Comparison of ENCODE assay signal across 24 cellular contexts in genomic region chr2:52112141-52112540, GRCh38.
"Had no signal": no experiment of that assay in that cellular context is flagged by ENCODE, and none has a peak within 500 bp of the region (broad histone marks: within the 10 kb centered on the region; RNA-seq: fewer than 3 reads in every experiment).

No MANE protein-coding gene starts in this region.

- H3K4me3 ChIP-seq: PC-9, Peyer's patch, SJCRH30 had no signal

- DNase-seq: IMR-90, Karpas-422, KG1, MM.1S, NCI-H1092 treated with DMSO at 0.1 percent for 48 hours, NCI-H1436, NCI-H187, NCI-H2029, NCI-H2081 treated with DMSO at 0.1 percent for 48 hours, NCI-H2171, NCI-H226, NCI-H446, NCI-H510A, NCI-H524 treated with DMSO at 0.1 percent for 48 hours, NCI-H69, NCI-H774, OCI-M1, PC-9, Peyer's patch, SHP77 treated with DMSO at 0.1 percent for 48 hours, SJCRH30 had no signal

- H2AFZ ChIP-seq: PC-9 had no signal

- H3K4me2 ChIP-seq: PC-9 had no signal

- ATAC-seq: HepG2, Right ventricle myocardium inferior, SK-N-SH treated with all-trans-retinoic acid at 6 μM for 48 hours had no signal

- H3K36me3 ChIP-seq: Peyer's patch, SJCRH30 had no signal

- H3K27me3 ChIP-seq: Peyer's patch, SJCRH30 had no signal

- H3K27ac ChIP-seq: PC-9, Peyer's patch, SJCRH30 had no signal

- H3K9me3 ChIP-seq: Peyer's patch, SJCRH30 had no signal
